29 cellular contexts compared by ENCODE assay signal in the genomic region with DNA sequence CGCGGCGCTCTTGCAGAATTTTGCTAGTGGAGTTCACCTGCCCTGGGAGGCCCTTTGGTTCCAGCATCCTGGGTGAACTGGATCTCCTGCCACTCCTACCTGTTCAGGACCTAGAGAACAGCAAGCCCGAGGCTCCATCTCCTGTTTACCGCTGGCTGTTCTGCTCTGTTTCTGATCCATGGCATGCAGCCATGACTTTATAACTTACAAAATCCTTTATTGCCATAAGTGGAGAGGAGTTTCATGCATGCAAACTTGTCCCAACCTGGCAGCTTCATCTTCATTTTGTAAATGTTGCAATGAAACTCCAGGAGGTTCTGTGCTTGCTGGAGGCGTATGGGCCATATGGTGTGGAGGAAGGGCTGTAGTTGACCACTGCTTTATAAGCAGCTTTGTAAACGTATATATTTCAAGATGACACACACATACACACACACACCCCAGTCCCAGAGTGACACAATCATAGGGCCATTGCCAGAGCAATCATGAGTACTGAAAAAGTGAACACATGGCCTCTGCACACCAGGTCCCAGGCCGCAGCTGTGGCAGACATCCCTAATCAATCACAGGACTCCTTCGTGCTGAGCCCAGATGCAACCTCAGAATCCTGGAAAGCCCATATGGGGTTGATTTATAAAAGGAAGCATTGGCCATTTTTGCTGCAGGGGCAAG.
DNase-seq lines count a peak whose midpoint lies in the region; ATAC-seq, FAIRE-seq and TF ChIP-seq lines count a peak whose summit lies in the region.
"Had no signal": no experiment of that assay in that cellular context is flagged by ENCODE, and none has a peak within 500 bp of the region (broad histone marks: within the 10 kb centered on the region; RNA-seq: fewer than 3 reads in every experiment).

No MANE protein-coding gene starts in this region.

- H3K27ac ChIP-seq in breast epithelium, result no peak overlapping the region
- H3K27ac ChIP-seq in WERI-Rb-1, result peak overlapping the region; percentile 98
- no peak overlapping the region for H3K27ac ChIP-seq in keratinocyte (ENCODE audit: control insufficient read depth, insufficient read depth, low read length)
- H3K27ac ChIP-seq: brain microvascular endothelial cell, coronary artery, foreskin keratinocyte, HL-60, psoas muscle had no signal

- no peak overlapping the region for H3K27ac Mint-ChIP-seq in MCF 10A (ENCODE audit: low read depth, unreplicated experiment)
- no peak overlapping the region for H3K27ac Mint-ChIP-seq in type B pancreatic cell
- H3K27ac Mint-ChIP-seq: activated naive CD8-positive, alpha-beta T cell treated with anti-CD3 and anti-CD28 coated beads, Interleukin-2, amount 10 ng/mL, durations not matched to agents 7 days and 5 days; activated T-helper 1 cell treated with anti-CD3 and anti-CD28 coated beads, Interleukin-12 subunit alpha, Interleukin-12 subunit beta, Interleukin-2, Interleukin-4 antibody, amounts not matched to agents 30 ng/mL and 10 ng/mL and 1 ng/mL, durations not matched to agents 14 hours and 24 hours and 36 hours; CD14-positive monocyte; memory B cell; natural killer cell had no signal

- FAIRE-seq in keratinocyte (lab: Jason Lieb, UNC), result no peak
- FAIRE-seq: A204.1, endometrium, GM12892 had no signal

- H3K36me3 Mint-ChIP-seq in MCF 10A (ENCODE audit: insufficient read depth, unreplicated experiment), result no peaks in the 10 kb centered on the region
- H3K36me3 Mint-ChIP-seq in type B pancreatic cell, result no peaks in the 10 kb centered on the region
- H3K36me3 Mint-ChIP-seq: activated naive CD8-positive, alpha-beta T cell treated with anti-CD3 and anti-CD28 coated beads, Interleukin-2, amount 10 ng/mL, durations not matched to agents 7 days and 5 days; CD14-positive monocyte; memory B cell; natural killer cell had no signal

- dilution Hi-C loops in keratinocyte (cut with MboI; ENCODE audit: extremely low pct_ligation_motif_present, low sequenced_read_pairs), result no loop called here

- no peak overlapping the region for H3K9ac ChIP-seq in keratinocyte (ENCODE audit: control insufficient read depth, extremely low read depth, insufficient read depth, low read length)

- intact Hi-C loops in MCF 10A (cut with micrococcal nuclease) (no loop called here), breast epithelium (cut with DNase I; ENCODE audit: low total_unique reads) (no loop called here)

- CTCF ChIA-PET in MCF 10A (lab: Yijun Ruan, JAX), result interaction anchor here (0.6 kb wide), 1 partner anchor 311 kb away, joined by 3 read pairs; no protein-coding TSS in a partner anchor

- TF ChIP-seq POLR2A in breast epithelium (IDR thresholded peaks at IDR 0.05), result no peak

- H3K4me1 ChIP-seq in breast epithelium, result no peaks in the 10 kb centered on the region
- peaks cover 17% of the 10 kb centered on the region for H3K4me1 ChIP-seq in keratinocyte (ENCODE audit: control insufficient read depth, extremely low read depth, insufficient read depth, low read length)
- H3K4me1 ChIP-seq: foreskin keratinocyte had no signal

- H3K79me2 ChIP-seq in keratinocyte (ENCODE audit: control insufficient read depth, insufficient read depth, low read length), result no peaks in the 10 kb centered on the region

- TF ChIP-seq CTCF in MCF 10A (IDR thresholded peaks at IDR 0.05; ENCODE audit: unreplicated experiment) (no peak), breast epithelium (IDR thresholded peaks at IDR 0.05) (no peak), WERI-Rb-1 (IDR thresholded peaks at IDR 0.05; ENCODE audit: low read depth, low read length) (no peak), keratinocyte (optimal IDR thresholded peaks at IDR 0.05 in 1 of 3, IDR thresholded peaks at IDR 0.05 in 1 of 3, conservative IDR thresholded peaks at IDR 0.05 in 1 of 3; ENCODE audit: extremely low read depth in 1 of 3, insufficient read depth in 2 of 3, low read length in 3 of 3) (peak in 1 of 3 experiments; percentile 2), type B pancreatic cell (conservative IDR thresholded peaks at IDR 0.05) (no peak)

- H3K36me3 ChIP-seq in breast epithelium (no peaks in the 10 kb centered on the region), WERI-Rb-1 (no peaks in the 10 kb centered on the region; the same call in none of the 2 replicates), keratinocyte (ENCODE audit: control insufficient read depth in 2 of 2, extremely low read depth in 1 of 2, insufficient read depth in 2 of 2, low read length in 2 of 2) (no peaks in the 10 kb centered on the region)
- H3K36me3 ChIP-seq: brain microvascular endothelial cell had no signal

- H3K9me1 ChIP-seq in keratinocyte (ENCODE audit: control insufficient read depth, extremely low read depth, insufficient read depth, low read length), result no peaks in the 10 kb centered on the region

- H3K9me3 ChIP-seq in breast epithelium (no peaks in the 10 kb centered on the region), WERI-Rb-1 (ENCODE audit: severe bottlenecking) (no peaks in the 10 kb centered on the region), keratinocyte (ENCODE audit: control insufficient read depth, low read depth, low read length) (no peaks in the 10 kb centered on the region)
- H3K9me3 ChIP-seq: psoas muscle had no signal

- H4K20me1 ChIP-seq in keratinocyte (ENCODE audit: control insufficient read depth, extremely low read depth, insufficient read depth, low read length), result no peaks in the 10 kb centered on the region

- DNase-seq in MCF 10A (ENCODE audit: unreplicated experiment) (peak; percentile 34), breast epithelium (ENCODE audit: low spot score in 2 of 2) (no peak), WERI-Rb-1 (peak; percentile 79), keratinocyte (ENCODE audit: low read depth, low spot score) (no peak), type B pancreatic cell (ENCODE audit: extremely low spot score, unreplicated experiment) (no peak), UCSD-AML1 (lab: John Stamatoyannopoulos, UW; ENCODE audit: unreplicated experiment) (no peak)
- no peak for DNase-seq in NK-92 treated with Interleukin-12 subunit alpha and Interleukin-12 subunit beta, amount 100 ng/mL, for 24 hours (lab: John Stamatoyannopoulos, UW)
- DNase-seq: activated CD4-positive, alpha-beta T cell treated with anti-CD3 and anti-CD28 coated beads for 1 hour; activated naive CD8-positive, alpha-beta T cell treated with anti-CD3 and anti-CD28 coated beads, Interleukin-2, amount 10 ng/mL, durations not matched to agents 7 days and 5 days; brain microvascular endothelial cell; kidney glomerular epithelial cell; natural killer cell; NCI-H1930; NCI-H510A treated with DMSO at 0.1 percent for 48 hours; OCI-M1; psoas muscle; stimulated activated CD8-positive, alpha-beta memory T cell treated with anti-CD3 and anti-CD28 coated beads, Interleukin-4, amount 100 ng/mL, for 48 hours; T-helper 2 cell had no signal

- H3K4me3 Mint-ChIP-seq in MCF 10A (ENCODE audit: unreplicated experiment), result no peak overlapping the region
- H3K4me3 Mint-ChIP-seq in type B pancreatic cell, result peak overlapping the region; percentile 3
- H3K4me3 Mint-ChIP-seq: activated naive CD8-positive, alpha-beta T cell treated with anti-CD3 and anti-CD28 coated beads, Interleukin-2, amount 10 ng/mL, durations not matched to agents 7 days and 5 days; activated T-helper 1 cell treated with anti-CD3 and anti-CD28 coated beads, Interleukin-12 subunit alpha, Interleukin-12 subunit beta, Interleukin-2, Interleukin-4 antibody, amounts not matched to agents 30 ng/mL and 10 ng/mL and 1 ng/mL, durations not matched to agents 14 hours and 24 hours and 36 hours; CD14-positive monocyte; memory B cell; natural killer cell had no signal

- H3K4me2 ChIP-seq in keratinocyte (ENCODE audit: control insufficient read depth, extremely low read depth, insufficient read depth, low read depth, low read length), result peak overlapping the region; percentile 16

- H3K27me3 Mint-ChIP-seq in MCF 10A (ENCODE audit: insufficient read depth, unreplicated experiment), result peaks cover 29% of the 10 kb centered on the region
- peaks cover 18% of the 10 kb centered on the region for H3K27me3 Mint-ChIP-seq in type B pancreatic cell

- BruUV-seq in MCF 10A (replicated peaks; lab: Mats Ljungman, UMichigan), result no TSS peak

- no peak for ATAC-seq in HG02885 (IDR thresholded peaks at IDR 0.05; ENCODE audit: poor library complexity, unreplicated experiment)
- ATAC-seq: foreskin keratinocyte, HCT116, natural killer cell, psoas muscle had no signal

- POLR2A ChIA-PET in MCF 10A (lab: Yijun Ruan, JAX), result interaction anchor here (0.7 to 1.4 kb wide), 4 partner anchors 30 to 183 kb away, joined by 3 to 5 read pairs (median 3); a partner anchor contains a TSS

- no peak overlapping the region for H3K4me3 ChIP-seq in breast epithelium
- peak overlapping the region; percentile 21 for H3K4me3 ChIP-seq in WERI-Rb-1 (ENCODE audit: low read depth, low read length)
- H3K4me3 ChIP-seq in keratinocyte (ENCODE audit: control insufficient read depth in 2 of 3, extremely low read depth in 1 of 3, insufficient read depth in 2 of 3, low read depth in 1 of 3, low read length in 3 of 3), result no peak overlapping the region
- H3K4me3 ChIP-seq: coronary artery, psoas muscle had no signal

- H3K4me1 Mint-ChIP-seq in MCF 10A (ENCODE audit: insufficient read depth, unreplicated experiment), result no peaks in the 10 kb centered on the region
- peaks cover 59% of the 10 kb centered on the region for H3K4me1 Mint-ChIP-seq in type B pancreatic cell (ENCODE audit: unreplicated experiment)

- H2AFZ ChIP-seq in keratinocyte (ENCODE audit: control insufficient read depth, low read length), result no peak overlapping the region

- peaks cover 0 to 10% of the 10 kb centered on the region in 2 donors for H3K27me3 ChIP-seq in breast epithelium
- H3K27me3 ChIP-seq in WERI-Rb-1 (ENCODE audit: insufficient read depth, low read depth, severe bottlenecking), result no peaks in the 10 kb centered on the region
- peaks cover 24% of the 10 kb centered on the region for H3K27me3 ChIP-seq in keratinocyte (ENCODE audit: control insufficient read depth, extremely low read depth, insufficient read depth, low read length)

- H3K9me3 Mint-ChIP-seq in MCF 10A (ENCODE audit: unreplicated experiment) (no peaks in the 10 kb centered on the region), type B pancreatic cell (no peaks in the 10 kb centered on the region)
- H3K9me3 Mint-ChIP-seq: activated naive CD8-positive, alpha-beta T cell treated with anti-CD3 and anti-CD28 coated beads, Interleukin-2, amount 10 ng/mL, durations not matched to agents 7 days and 5 days; activated T-helper 1 cell treated with anti-CD3 and anti-CD28 coated beads, Interleukin-12 subunit alpha, Interleukin-12 subunit beta, Interleukin-2, Interleukin-4 antibody, amounts not matched to agents 30 ng/mL and 10 ng/mL and 1 ng/mL, durations not matched to agents 14 hours and 24 hours and 36 hours; memory B cell; natural killer cell had no signal

Comparison
In these comparisons a context has a peak if more than half of its experiments do, and no peak if none do; other contexts are left out.
1. DNase-seq: peak in MCF 10A (single experiment) and WERI-Rb-1 (single experiment); none in breast epithelium (0 of 2), keratinocyte (single experiment), type B pancreatic cell (single experiment), NK-92 treated with Interleukin-12 subunit alpha and Interleukin-12 subunit beta, amount 100 ng/mL, for 24 hours (single experiment) and UCSD-AML1 (single experiment).